Comparison of ENCODE assay signal across 9 cellular contexts in genomic region chr10:59880976-59881510, GRCh38. TPM values are rescaled to one million over a fixed set of nuclear protein-coding genes. Genes with fewer than 3 reads are reported as not detected.
DNase-seq lines count a peak whose midpoint lies in the region; ATAC-seq and TF ChIP-seq lines count a peak whose summit lies in the region.
"Had no signal": no experiment of that assay in that cellular context is flagged by ENCODE, and none has a peak within 500 bp of the region (broad histone marks: within the 10 kb centered on the region; RNA-seq: fewer than 3 reads in every experiment).

No MANE protein-coding gene starts in this region.

- intact Hi-C loops in activated CD4-positive, alpha-beta T cell treated with anti-CD3 and anti-CD28 coated beads for 36 hours (cut with DNase I, micrococcal nuclease) = loop anchor here (1.0 to 2.0 kb wide), 5 partner anchors 16 to 172 kb away; partner anchors contain the start of gene SLC16A9 (in 1 of the 2)
- intact Hi-C loops in posterior cingulate gyrus (cut with DNase I) = no loop called here

- H3K4me1 Mint-ChIP-seq in activated CD4-positive, alpha-beta T cell treated with anti-CD3 and anti-CD28 coated beads for 36 hours = peaks cover 87% of the 10 kb centered on the region
- H3K4me1 Mint-ChIP-seq in activated naive CD8-positive, alpha-beta T cell treated with anti-CD3 and anti-CD28 coated beads for 36 hours = peaks cover 81% of the 10 kb centered on the region
- H3K4me1 Mint-ChIP-seq in stimulated activated naive CD8-positive, alpha-beta T cell treated with anti-CD3 and anti-CD28 coated beads, Interleukin-15, amount 100 ng/mL, for 72 hours = peaks cover 92% of the 10 kb centered on the region

- H3K27ac Mint-ChIP-seq in activated CD4-positive, alpha-beta T cell treated with anti-CD3 and anti-CD28 coated beads for 36 hours = peak overlapping the region; percentile 85
- H3K27ac Mint-ChIP-seq in activated naive CD8-positive, alpha-beta T cell treated with anti-CD3 and anti-CD28 coated beads for 36 hours = peak overlapping the region; percentile 87
- peak overlapping the region; percentile 69 to 95 for H3K27ac Mint-ChIP-seq in stimulated activated naive CD8-positive, alpha-beta T cell treated with anti-CD3 and anti-CD28 coated beads, Interleukin-15, amount 100 ng/mL, for 72 hours

- no peaks in the 10 kb centered on the region for H3K9me3 ChIP-seq in WERI-Rb-1 (ENCODE audit: severe bottlenecking)
- H3K9me3 ChIP-seq: A549 had no signal

- H3K9me3 Mint-ChIP-seq in activated CD4-positive, alpha-beta T cell treated with anti-CD3 and anti-CD28 coated beads for 36 hours (ENCODE audit: low read depth) = no peaks in the 10 kb centered on the region
- peaks cover 2% of the 10 kb centered on the region for H3K9me3 Mint-ChIP-seq in activated naive CD8-positive, alpha-beta T cell treated with anti-CD3 and anti-CD28 coated beads for 36 hours
- H3K9me3 Mint-ChIP-seq in stimulated activated naive CD8-positive, alpha-beta T cell treated with anti-CD3 and anti-CD28 coated beads, Interleukin-15, amount 100 ng/mL, for 72 hours = no peaks in the 10 kb centered on the region

- peak; percentile 88 for ATAC-seq in activated CD4-positive, alpha-beta T cell treated with anti-CD3 and anti-CD28 coated beads for 36 hours
- peak; percentile 39 for ATAC-seq in HG03469 (IDR thresholded peaks at IDR 0.05; ENCODE audit: unreplicated experiment)
- peak; percentile 93 for ATAC-seq in stimulated activated naive CD8-positive, alpha-beta T cell treated with anti-CD3 and anti-CD28 coated beads, Interleukin-15, amount 100 ng/mL, for 72 hours
- ATAC-seq: A549 had no signal

- TF ChIP-seq CTCF in WERI-Rb-1 (IDR thresholded peaks at IDR 0.05; ENCODE audit: low read depth, low read length) = no peak

- peaks cover 2% of the 10 kb centered on the region; the same call in 1 of the 2 replicates for H3K36me3 ChIP-seq in WERI-Rb-1

- DNase-seq in activated CD4-positive, alpha-beta T cell treated with anti-CD3 and anti-CD28 coated beads for 36 hours = peak; percentile 90
- no peak for DNase-seq in activated CD4-positive, alpha-beta T cell treated with anti-CD3 and anti-CD28 coated beads for 1 hour
- peak; percentile 80 for DNase-seq in activated naive CD8-positive, alpha-beta T cell treated with anti-CD3 and anti-CD28 coated beads for 36 hours
- peak; percentile 77 to 94 for DNase-seq in stimulated activated naive CD8-positive, alpha-beta T cell treated with anti-CD3 and anti-CD28 coated beads, Interleukin-15, amount 100 ng/mL, for 72 hours
- no peak for DNase-seq in NCI-H2171 treated with DMSO at 0.1 percent for 48 hours (lab: John Stamatoyannopoulos, UW)
- no peak for DNase-seq in WERI-Rb-1
- DNase-seq in posterior cingulate gyrus = no peak

- no peak overlapping the region for H3K4me3 ChIP-seq in WERI-Rb-1 (ENCODE audit: low read depth, low read length)
- H3K4me3 ChIP-seq: A549 had no signal

- no peak overlapping the region for H3K27ac ChIP-seq in WERI-Rb-1
- H3K27ac ChIP-seq: A549 had no signal

- peak overlapping the region; percentile 53 for H3K4me3 Mint-ChIP-seq in activated CD4-positive, alpha-beta T cell treated with anti-CD3 and anti-CD28 coated beads for 36 hours
- peak overlapping the region; percentile 38 for H3K4me3 Mint-ChIP-seq in activated naive CD8-positive, alpha-beta T cell treated with anti-CD3 and anti-CD28 coated beads for 36 hours
- H3K4me3 Mint-ChIP-seq in stimulated activated naive CD8-positive, alpha-beta T cell treated with anti-CD3 and anti-CD28 coated beads, Interleukin-15, amount 100 ng/mL, for 72 hours = peak overlapping the region; percentile 60 to 64

- CTCF ChIA-PET in activated CD4-positive, alpha-beta T cell treated with anti-CD3 and anti-CD28 coated beads for 36 hours (lab: Charles Lee) = interaction anchor here (1.0 to 1.4 kb wide), 2 partner anchors 24 to 25 kb away, joined by 5 to 6 read pairs; partner anchors contain the start of gene CCDC6

- no peaks in the 10 kb centered on the region for H3K27me3 Mint-ChIP-seq in activated CD4-positive, alpha-beta T cell treated with anti-CD3 and anti-CD28 coated beads for 36 hours
- H3K27me3 Mint-ChIP-seq in activated naive CD8-positive, alpha-beta T cell treated with anti-CD3 and anti-CD28 coated beads for 36 hours = no peaks in the 10 kb centered on the region
- H3K27me3 Mint-ChIP-seq in stimulated activated naive CD8-positive, alpha-beta T cell treated with anti-CD3 and anti-CD28 coated beads, Interleukin-15, amount 100 ng/mL, for 72 hours = no peaks in the 10 kb centered on the region

- POLR2A ChIA-PET in activated CD4-positive, alpha-beta T cell treated with anti-CD3 and anti-CD28 coated beads for 36 hours (lab: Charles Lee) = interaction anchor here (0.6 to 1.3 kb wide), 3 partner anchors 9 to 27 kb away, joined by 3 to 4 read pairs (median 4); no protein-coding TSS in a partner anchor

- H3K27me3 ChIP-seq in WERI-Rb-1 (ENCODE audit: insufficient read depth, low read depth, severe bottlenecking) = no peaks in the 10 kb centered on the region

- peaks cover 18% of the 10 kb centered on the region for H3K36me3 Mint-ChIP-seq in activated CD4-positive, alpha-beta T cell treated with anti-CD3 and anti-CD28 coated beads for 36 hours (ENCODE audit: low read depth)
- H3K36me3 Mint-ChIP-seq in activated naive CD8-positive, alpha-beta T cell treated with anti-CD3 and anti-CD28 coated beads for 36 hours = peaks cover 47% of the 10 kb centered on the region

RNA-seq across cellular contexts. Expression of gene CCDC6, which starts 25.3 kb away (rescaled TPM):
- 10 to 100 TPM; 49.7 to 53.0 TPM for total RNA-seq in activated CD4-positive, alpha-beta T cell treated with anti-CD3 and anti-CD28 coated beads for 36 hours
- 10 to 100 TPM; 45.5 to 47.5 TPM for total RNA-seq in activated naive CD8-positive, alpha-beta T cell treated with anti-CD3 and anti-CD28 coated beads for 36 hours

Comparison
In these comparisons a context has a peak if more than half of its experiments do, and no peak if none do; other contexts are left out.
1. DNase-seq: peak in activated CD4-positive, alpha-beta T cell treated with anti-CD3 and anti-CD28 coated beads for 36 hours (single experiment), activated naive CD8-positive, alpha-beta T cell treated with anti-CD3 and anti-CD28 coated beads for 36 hours (single experiment) and stimulated activated naive CD8-positive, alpha-beta T cell treated with anti-CD3 and anti-CD28 coated beads, Interleukin-15, amount 100 ng/mL, for 72 hours (2 of 2); none in activated CD4-positive, alpha-beta T cell treated with anti-CD3 and anti-CD28 coated beads for 1 hour (single experiment), NCI-H2171 treated with DMSO at 0.1 percent for 48 hours (single experiment), WERI-Rb-1 (single experiment) and posterior cingulate gyrus (0 of 10).
2. ATAC-seq: peak in every context shown above with its lines; median percentile 93 in stimulated activated naive CD8-positive, alpha-beta T cell treated with anti-CD3 and anti-CD28 coated beads, Interleukin-15, amount 100 ng/mL, for 72 hours; 88 in activated CD4-positive, alpha-beta T cell treated with anti-CD3 and anti-CD28 coated beads for 36 hours; 39 in HG03469.
3. Peak in every context shown above with its lines, with median percentiles within 50 percentile points of each other: H3K27ac Mint-ChIP-seq and H3K4me3 Mint-ChIP-seq.